ENCODE assay signal across 9 cellular contexts in the genomic region with DNA sequence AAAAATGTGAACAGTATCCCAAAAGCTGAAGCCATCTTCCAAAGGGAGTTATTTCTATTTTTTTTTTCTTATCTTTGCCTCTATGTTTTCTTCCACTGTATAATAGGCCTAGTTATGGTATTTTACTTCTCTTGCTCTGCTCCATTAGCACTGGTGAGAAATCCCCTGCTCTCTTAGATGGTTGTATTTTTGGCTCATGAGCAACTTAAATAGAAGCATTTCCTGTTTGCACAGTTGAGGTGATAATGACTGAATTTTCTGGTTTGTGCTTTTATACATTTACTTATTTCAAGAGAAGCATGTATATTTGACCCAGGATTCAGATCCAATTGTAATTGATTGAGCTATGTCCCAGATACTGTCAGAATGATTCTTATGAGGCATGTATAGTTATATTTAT.
A peak's percentile ranks its signal among the peaks of the same experiment; 100 is the strongest.
DNase-seq lines count a peak whose midpoint lies in the region; ATAC-seq and TF ChIP-seq lines count a peak whose summit lies in the region.
"Had no signal": no experiment of that assay in that cellular context is flagged by ENCODE, and none has a peak within 500 bp of the region (broad histone marks: within the 10 kb centered on the region; RNA-seq: fewer than 3 reads in every experiment).

No MANE protein-coding gene starts in this region.

- DNase-seq in GM12864 (ENCODE audit: low read depth) = peak; percentile 61
- no peak for DNase-seq in mucosa of descending colon
- no peak for DNase-seq in Caco-2
- no peak for DNase-seq in pons (ENCODE audit: low spot score)
- DNase-seq in sigmoid colon = no peak
- DNase-seq: activated T-cell treated with anti-CD3 and anti-CD28 coated beads for 4 hours had no signal

- H3K9me3 ChIP-seq in Loucy (ENCODE audit: insufficient read depth, low read depth, low read length) (no peaks in the 10 kb centered on the region), mucosa of descending colon (peaks cover 8% of the 10 kb centered on the region), Caco-2 (no peaks in the 10 kb centered on the region), sigmoid colon (peaks cover 0 to 2% (median 0%) of the 10 kb centered on the region in 4 donors)

- H3K27ac ChIP-seq in sigmoid colon = no peak overlapping the region

- POLR2A ChIA-PET in Caco-2 (lab: Charles Lee) = no interaction called here

- no TSS peak for BruUV-seq in Caco-2 (replicated peaks; lab: Mats Ljungman, UMichigan)

- TF ChIP-seq EP300 in sigmoid colon (IDR thresholded peaks at IDR 0.05) = no peak

- no peak overlapping the region for H3K27ac Mint-ChIP-seq in Caco-2 (ENCODE audit: unreplicated experiment)

- no peaks in the 10 kb centered on the region for H3F3A ChIP-seq in Loucy (ENCODE audit: low read depth)

- H3K27me3 Mint-ChIP-seq in Caco-2 (ENCODE audit: insufficient read depth, unreplicated experiment) = no peaks in the 10 kb centered on the region

- no peak for TF ChIP-seq POLR2A in sigmoid colon (IDR thresholded peaks at IDR 0.05)

- ATAC-seq in GM19372 (IDR thresholded peaks at IDR 0.05; ENCODE audit: low read depth, unreplicated experiment) (peak; percentile 94), HG02884 (IDR thresholded peaks at IDR 0.05; ENCODE audit: unreplicated experiment) (peak; percentile 99), mucosa of descending colon (no peak)

- H2AFZ ChIP-seq in Loucy (ENCODE audit: low read length) = no peak overlapping the region

- peak overlapping the region; percentile 10 for H3K4me2 ChIP-seq in Loucy (ENCODE audit: low read depth, low read length, poor library complexity, severe bottlenecking)

- TF ChIP-seq CTCF in GM12864 (IDR thresholded peaks at IDR 0.05; ENCODE audit: low read depth, low read length, missing control alignments) (no peak), Loucy (conservative IDR thresholded peaks at IDR 0.05; ENCODE audit: low read length) (no peak), mucosa of descending colon (IDR thresholded peaks at IDR 0.05) (no peak), Caco-2 (IDR thresholded peaks at IDR 0.05; ENCODE audit: insufficient read depth in 1 of 2, low read depth in 1 of 2, low read length in 1 of 2, severe bottlenecking in 1 of 2, unreplicated experiment in 1 of 2) (no peak), sigmoid colon (IDR thresholded peaks at IDR 0.05) (no peak)

- H3K36me3 Mint-ChIP-seq in Caco-2 (ENCODE audit: insufficient read depth, unreplicated experiment) = no peaks in the 10 kb centered on the region

- peak overlapping the region; percentile 27; the same call in 1 of the 2 replicates for H3K4me3 ChIP-seq in GM12864 (ENCODE audit: low read depth, low read length)
- H3K4me3 ChIP-seq in Loucy (ENCODE audit: low read length, poor library complexity, severe bottlenecking) = no peak overlapping the region
- no peak overlapping the region for H3K4me3 ChIP-seq in mucosa of descending colon
- no peak overlapping the region for H3K4me3 ChIP-seq in Caco-2 (ENCODE audit: low read depth, low read length)
- no peak overlapping the region for H3K4me3 ChIP-seq in sigmoid colon

- H3K4me1 ChIP-seq in Loucy (ENCODE audit: insufficient read depth, low read length, poor library complexity, severe bottlenecking) (peaks cover 9% of the 10 kb centered on the region), mucosa of descending colon (ENCODE audit: low read depth) (no peaks in the 10 kb centered on the region), Caco-2 (no peaks in the 10 kb centered on the region), sigmoid colon (no peaks in the 10 kb centered on the region)

- no peaks in the 10 kb centered on the region for H3K79me2 ChIP-seq in Loucy (ENCODE audit: insufficient read depth, low read length)

- peaks cover 11% of the 10 kb centered on the region for H3K9me3 Mint-ChIP-seq in Caco-2 (ENCODE audit: unreplicated experiment)

- H3K36me3 ChIP-seq in Loucy (ENCODE audit: insufficient read depth, low read length) (no peaks in the 10 kb centered on the region), mucosa of descending colon (ENCODE audit: low read depth) (no peaks in the 10 kb centered on the region), Caco-2 (ENCODE audit: control insufficient read depth, insufficient read depth, low read length) (no peaks in the 10 kb centered on the region), sigmoid colon (no peaks in the 10 kb centered on the region)

- no peak overlapping the region for H3K9ac ChIP-seq in Loucy (ENCODE audit: low read depth, low read length, poor library complexity, severe bottlenecking)

- CTCF ChIA-PET in Caco-2 (lab: Charles Lee) = no interaction called here

- no peaks in the 10 kb centered on the region for H4K20me1 ChIP-seq in Loucy (ENCODE audit: insufficient read depth, low read length, poor library complexity, severe bottlenecking)

- H3K9me2 ChIP-seq in Loucy (replicated peaks; ENCODE audit: low read depth, low read length) = no peaks in the 10 kb centered on the region

- no peak overlapping the region for H3K4me3 Mint-ChIP-seq in Caco-2 (ENCODE audit: unreplicated experiment)

- no peaks in the 10 kb centered on the region for H3K4me1 Mint-ChIP-seq in Caco-2 (ENCODE audit: low read depth, unreplicated experiment)

- H3K27me3 ChIP-seq in Loucy (ENCODE audit: insufficient read depth, low read length, poor library complexity, severe bottlenecking) = no peaks in the 10 kb centered on the region
- H3K27me3 ChIP-seq in Caco-2 (replicated peaks; ENCODE audit: control insufficient read depth, insufficient read depth, low read length) = no peaks in the 10 kb centered on the region
- H3K27me3 ChIP-seq in sigmoid colon = no peaks in the 10 kb centered on the region

- intact Hi-C loops in mucosa of descending colon (cut with DNase I, micrococcal nuclease) = no loop called here
- intact Hi-C loops in Caco-2 (cut with micrococcal nuclease; ENCODE audit: unreplicated experiment) = no loop called here
- intact Hi-C loops in sigmoid colon (cut with DNase I) = no loop called here
